ENCODE assay signal across 8 cellular contexts in the genomic region with DNA sequence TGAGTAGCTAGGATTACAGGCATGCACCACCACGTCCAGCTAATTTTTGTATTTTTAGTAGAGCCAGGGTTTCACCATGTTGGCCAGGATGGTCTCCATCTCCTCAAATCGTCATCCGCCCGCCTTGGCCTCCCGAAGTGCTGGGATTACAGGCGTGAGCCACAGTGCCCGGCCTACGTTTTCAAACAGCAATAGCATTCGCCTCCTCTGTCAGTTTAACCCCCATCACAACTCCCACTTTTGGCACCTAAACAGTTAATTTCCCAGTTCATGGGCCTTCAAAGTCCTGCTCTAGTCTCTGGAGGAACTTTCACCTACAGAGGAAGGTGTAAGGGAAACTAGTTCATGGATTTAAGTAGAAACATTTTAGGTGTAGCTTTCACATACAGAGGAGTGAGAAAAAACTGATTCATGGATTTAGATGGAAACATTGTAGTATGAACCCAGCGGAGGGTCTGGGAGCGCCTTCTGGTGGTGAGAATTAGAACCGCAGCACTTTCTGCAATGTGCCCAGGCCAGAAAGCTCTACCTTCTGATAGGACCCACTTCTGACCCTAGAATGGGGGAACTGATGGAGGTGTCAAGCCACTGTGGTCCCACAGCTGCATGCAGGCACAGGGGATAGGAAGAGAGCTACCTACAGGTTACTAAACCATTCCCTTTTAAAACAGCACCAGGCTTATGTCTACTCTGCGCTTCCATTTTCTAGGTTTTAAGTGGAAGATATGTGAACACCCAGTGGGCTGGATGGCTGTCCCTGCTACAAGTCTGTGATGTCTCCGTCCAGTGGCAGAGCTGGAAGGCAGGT. TPM values are rescaled to one million over a fixed set of nuclear protein-coding genes. Genes with fewer than 3 reads are reported as not detected.
DNase-seq lines count a peak whose midpoint lies in the region; ATAC-seq and TF ChIP-seq lines count a peak whose summit lies in the region.

No MANE protein-coding gene starts in this region.

- no peak overlapping the region for H3K4me2 ChIP-seq in mesendoderm (ENCODE audit: low read length)

- H3K4me1 Mint-ChIP-seq in activated CD8-positive, alpha-beta T cell treated with anti-CD3 and anti-CD28 coated beads for 36 hours (ENCODE audit: low read depth): peaks cover 11% of the 10 kb centered on the region

- H4K5ac ChIP-seq in mesendoderm (ENCODE audit: low read length): no peak overlapping the region

- no peak overlapping the region for H3K23ac ChIP-seq in mesendoderm (ENCODE audit: low read length)

- H3K9me3 ChIP-seq in effector memory CD4-positive, alpha-beta T cell (ENCODE audit: control insufficient read depth, low read length): no peaks in the 10 kb centered on the region

- no peak overlapping the region for H3K18ac ChIP-seq in mesendoderm (ENCODE audit: low read length)

- TF ChIP-seq CTCF in AG09319 (IDR thresholded peaks at IDR 0.05; ENCODE audit: low read depth, low read length) (peak; percentile 98), GM20000 (IDR thresholded peaks at IDR 0.05; ENCODE audit: extremely low read depth, missing control alignments) (peak; percentile 86)
- TF ChIP-seq CTCF in activated CD8-positive, alpha-beta T cell treated with anti-CD3 and anti-CD28 coated beads for 36 hours (IDR thresholded peaks at IDR 0.05): peak; percentile 97

- no peak overlapping the region for H3K4me3 ChIP-seq in effector memory CD4-positive, alpha-beta T cell (ENCODE audit: insufficient read depth, low read depth, low read length, poor library complexity, severe bottlenecking)
- no peak overlapping the region for H3K4me3 ChIP-seq in mesendoderm (ENCODE audit: low read length)

- no peak overlapping the region for H3K4ac ChIP-seq in mesendoderm (ENCODE audit: low read depth, low read length)

- H3K36me3 Mint-ChIP-seq in activated CD8-positive, alpha-beta T cell treated with anti-CD3 and anti-CD28 coated beads for 36 hours (ENCODE audit: low read depth): no peaks in the 10 kb centered on the region

- H2AK5ac ChIP-seq in mesendoderm (ENCODE audit: low read length): no peak overlapping the region

- no peak overlapping the region for H3K27ac Mint-ChIP-seq in activated CD8-positive, alpha-beta T cell treated with anti-CD3 and anti-CD28 coated beads for 36 hours

- POLR2A ChIA-PET in activated CD8-positive, alpha-beta T cell treated with anti-CD3 and anti-CD28 coated beads for 36 hours (lab: Charles Lee): interaction anchor here (0.9 to 1.5 kb wide), 4 partner anchors 8 to 100 kb away, joined by 3 to 8 read pairs (median 4); no protein-coding TSS in a partner anchor

- no peak overlapping the region for H3K27ac ChIP-seq in effector memory CD4-positive, alpha-beta T cell (ENCODE audit: insufficient read depth, low read length, poor library complexity, severe bottlenecking)
- no peak overlapping the region for H3K27ac ChIP-seq in mesendoderm (ENCODE audit: low read depth, low read length)

- H3K79me2 ChIP-seq in mesendoderm (ENCODE audit: control insufficient read depth, insufficient read depth, low read length): no peaks in the 10 kb centered on the region

- H2BK120ac ChIP-seq in mesendoderm (ENCODE audit: low read depth, low read length): no peak overlapping the region

- no CpG with 5 or more reads among the region's 14 CpGs for WGBS in mesendoderm (ENCODE audit: extremely low coverage, insufficient coverage, low lambda C conversion rate)

- no peaks in the 10 kb centered on the region for H3K4me1 ChIP-seq in effector memory CD4-positive, alpha-beta T cell (ENCODE audit: control insufficient read depth, insufficient read depth, low read length, poor library complexity, severe bottlenecking)
- peaks cover 5% of the 10 kb centered on the region for H3K4me1 ChIP-seq in mesendoderm (ENCODE audit: control insufficient read depth, low read depth, low read length)

- no peak for DNase-seq in AG09319 (ENCODE audit: extremely low read depth, low read depth)
- peak; percentile 74 for DNase-seq in GM20000 (ENCODE audit: low spot score)
- DNase-seq in NCI-H748 treated with DMSO at 0.1 percent for 48 hours (lab: John Stamatoyannopoulos, UW): peak; percentile 47
- DNase-seq in activated CD8-positive, alpha-beta T cell treated with anti-CD3 and anti-CD28 coated beads for 36 hours: peak; percentile 88
- DNase-seq in effector memory CD4-positive, alpha-beta T cell: peak; percentile 42 to 55 (median 48)
- peak; percentile 67 for DNase-seq in mesendoderm
- peak; percentile 38 to 63 for DNase-seq in stimulated activated CD8-positive, alpha-beta memory T cell treated with anti-CD3 and anti-CD28 coated beads, Interleukin-4, amount 100 ng/mL, for 1 hour (ENCODE audit: low read depth in 2 of 2, low spot score in 1 of 2)

- no peaks in the 10 kb centered on the region for H3K27me3 ChIP-seq in effector memory CD4-positive, alpha-beta T cell (replicated peaks; ENCODE audit: control insufficient read depth, insufficient read depth, low read length, poor library complexity, severe bottlenecking)
- H3K27me3 ChIP-seq in mesendoderm (ENCODE audit: insufficient read depth, low read length, poor library complexity): no peaks in the 10 kb centered on the region

- CTCF ChIA-PET in activated CD8-positive, alpha-beta T cell treated with anti-CD3 and anti-CD28 coated beads for 36 hours (lab: Charles Lee): interaction anchor here (0.6 to 2.2 kb wide), 41 partner anchors 10 to 190 kb away, joined by 3 to 14 read pairs (median 5); partner anchors contain the start of gene DHX8

- H3K36me3 ChIP-seq in effector memory CD4-positive, alpha-beta T cell (ENCODE audit: control insufficient read depth, insufficient read depth, low read length): no peaks in the 10 kb centered on the region
- H3K36me3 ChIP-seq in mesendoderm (ENCODE audit: control insufficient read depth, insufficient read depth, low read length): no peaks in the 10 kb centered on the region

- no peak overlapping the region for H3K4me3 Mint-ChIP-seq in activated CD8-positive, alpha-beta T cell treated with anti-CD3 and anti-CD28 coated beads for 36 hours

- no peak overlapping the region for H2BK5ac ChIP-seq in mesendoderm (ENCODE audit: low read length)

- H3K9me3 Mint-ChIP-seq in activated CD8-positive, alpha-beta T cell treated with anti-CD3 and anti-CD28 coated beads for 36 hours: no peaks in the 10 kb centered on the region

- H4K8ac ChIP-seq in mesendoderm (ENCODE audit: low read depth, low read length): no peak overlapping the region

- intact Hi-C loops in activated CD8-positive, alpha-beta T cell treated with anti-CD3 and anti-CD28 coated beads for 36 hours (cut with micrococcal nuclease): no loop called here

- peak; percentile 75 for ATAC-seq in activated CD8-positive, alpha-beta T cell treated with anti-CD3 and anti-CD28 coated beads for 36 hours
- no peak for ATAC-seq in HG03175 (IDR thresholded peaks at IDR 0.05; ENCODE audit: unreplicated experiment)

- H2BK15ac ChIP-seq in mesendoderm (replicated peaks; ENCODE audit: low read depth): no peak overlapping the region

- no peak overlapping the region for H3K9ac ChIP-seq in mesendoderm (ENCODE audit: low read length)

- peak overlapping the region; percentile 25 for H3K56ac ChIP-seq in mesendoderm (ENCODE audit: low read length)

- no peaks in the 10 kb centered on the region for H3K79me1 ChIP-seq in mesendoderm (ENCODE audit: low read length)

- H3K27me3 Mint-ChIP-seq in activated CD8-positive, alpha-beta T cell treated with anti-CD3 and anti-CD28 coated beads for 36 hours: peaks cover 3% of the 10 kb centered on the region

RNA-seq across cellular contexts. Expression of gene MEOX1, which starts 12.0 kb away (rescaled TPM):
- under 1 TPM; 0.45 to 0.47 TPM for total RNA-seq in activated CD8-positive, alpha-beta T cell treated with anti-CD3 and anti-CD28 coated beads for 36 hours
- polyA plus RNA-seq in mesendoderm (2013, experiment 1 of 2): 0.04 TPM
- polyA plus RNA-seq in mesendoderm (2013, experiment 2 of 2): 0.04 TPM
